ENCODE assay signal across 13 cellular contexts in the genomic region with DNA sequence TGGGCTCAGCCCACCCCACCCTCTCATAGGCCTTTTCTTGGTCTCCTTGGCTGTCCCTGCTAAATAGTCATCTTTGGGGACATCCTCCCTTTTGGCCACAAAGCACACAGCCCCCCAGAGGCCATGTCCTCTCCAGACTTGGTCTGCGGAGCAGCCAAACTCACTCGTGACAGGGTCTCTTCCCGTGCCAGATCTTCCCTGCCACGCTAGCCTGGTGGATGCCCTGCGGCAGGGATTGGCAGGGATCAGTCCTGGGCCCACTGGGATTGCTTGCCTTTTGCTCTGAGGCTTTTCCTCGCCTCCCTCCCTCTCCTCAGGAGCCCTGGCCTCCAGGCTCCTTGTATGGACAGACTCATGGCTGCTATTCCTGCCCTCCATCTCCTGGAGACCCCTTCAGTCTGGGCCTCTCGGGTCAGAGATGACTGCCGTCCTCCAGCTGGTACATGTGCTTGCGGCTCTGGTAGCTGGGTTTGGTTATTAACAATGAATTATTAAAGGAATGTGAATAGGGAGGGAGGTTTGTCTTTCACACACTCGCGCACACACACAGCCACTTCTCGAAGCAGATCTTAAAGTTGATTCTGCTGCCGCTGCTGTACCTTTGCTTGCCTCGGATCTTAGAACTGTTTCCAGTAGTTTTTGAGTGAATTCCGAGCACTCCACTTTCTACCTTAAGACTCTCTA. TPM values are rescaled to one million over a fixed set of nuclear protein-coding genes. Genes with fewer than 3 reads are reported as not detected.
DNase-seq lines count a peak whose midpoint lies in the region; ATAC-seq and TF ChIP-seq lines count a peak whose summit lies in the region.
"Had no signal": no experiment of that assay in that cellular context is flagged by ENCODE, and none has a peak within 500 bp of the region (broad histone marks: within the 10 kb centered on the region; RNA-seq: fewer than 3 reads in every experiment).

No MANE protein-coding gene starts in this region.

- ATAC-seq in left ventricle myocardium superior: no peak
- ATAC-seq: activated CD4-positive, CD25-positive, alpha-beta regulatory T cell treated with anti-CD3 and anti-CD28 coated beads, Interleukin-2, amount 50 U/mL, for 24 hours had no signal

- DNase-seq in astrocyte of the cerebellum (ENCODE audit: low read depth) (no peak), left ventricle myocardium superior (peak; percentile 34), retina (peak; percentile 29), MV-4-11 (lab: John Stamatoyannopoulos, UW) (no peak), SW480 (ENCODE audit: low spot score) (no peak)
- no peak for DNase-seq in activated CD8-positive, alpha-beta memory T cell treated with anti-CD3 and anti-CD28 coated beads, Interleukin-2, amount 50 U/mL, for 48 hours
- DNase-seq: activated naive CD4-positive, alpha-beta T cell treated with anti-CD3 and anti-CD28 coated beads for 36 hours; DND-41; NCI-H2107; NCI-H748 treated with DMSO at 0.1 percent for 48 hours; RPMI8226 had no signal

- WGBS in urinary bladder: 50% methylated on average over 15 of the region's 15 CpGs

- H3K4me1 ChIP-seq in urinary bladder (ENCODE audit: insufficient read depth): no peaks in the 10 kb centered on the region

- no peaks in the 10 kb centered on the region for H3K36me3 ChIP-seq in urinary bladder (ENCODE audit: insufficient read depth)

- peak overlapping the region; percentile 13 for H3K27ac ChIP-seq in urinary bladder (ENCODE audit: low read depth)

- TF ChIP-seq CTCF in astrocyte of the cerebellum (IDR thresholded peaks at IDR 0.05; ENCODE audit: low read depth, low read length, missing control alignments): no peak

- peak overlapping the region; percentile 9 for H3K4me3 ChIP-seq in astrocyte of the cerebellum (ENCODE audit: low read depth, low read length)
- no peak overlapping the region for H3K4me3 ChIP-seq in urinary bladder (ENCODE audit: low read depth, low read length)

- in situ Hi-C loops in astrocyte of the cerebellum (cut with HindIII; ENCODE audit: low sequenced_read_pairs): no loop called here

- intact Hi-C loops in left ventricle myocardium superior (cut with micrococcal nuclease): no loop called here

RNA-seq across cellular contexts. Expression of a gene that starts 45.1 kb away (rescaled TPM):
- total RNA-seq in left ventricle myocardium superior: 171 TPM
- 83.5 TPM for total RNA-seq in urinary bladder
- 88.6 TPM for polyA plus RNA-seq in urinary bladder

Comparison
In these comparisons a context has a peak if more than half of its experiments do, and no peak if none do; other contexts are left out.
1. DNase-seq: peak in left ventricle myocardium superior (single experiment) and retina (single experiment); none in astrocyte of the cerebellum (single experiment), activated CD8-positive, alpha-beta memory T cell treated with anti-CD3 and anti-CD28 coated beads, Interleukin-2, amount 50 U/mL, for 48 hours (single experiment), MV-4-11 (single experiment) and SW480 (single experiment).